Comparison of ENCODE assay signal across 9 cellular contexts in the genomic region with DNA sequence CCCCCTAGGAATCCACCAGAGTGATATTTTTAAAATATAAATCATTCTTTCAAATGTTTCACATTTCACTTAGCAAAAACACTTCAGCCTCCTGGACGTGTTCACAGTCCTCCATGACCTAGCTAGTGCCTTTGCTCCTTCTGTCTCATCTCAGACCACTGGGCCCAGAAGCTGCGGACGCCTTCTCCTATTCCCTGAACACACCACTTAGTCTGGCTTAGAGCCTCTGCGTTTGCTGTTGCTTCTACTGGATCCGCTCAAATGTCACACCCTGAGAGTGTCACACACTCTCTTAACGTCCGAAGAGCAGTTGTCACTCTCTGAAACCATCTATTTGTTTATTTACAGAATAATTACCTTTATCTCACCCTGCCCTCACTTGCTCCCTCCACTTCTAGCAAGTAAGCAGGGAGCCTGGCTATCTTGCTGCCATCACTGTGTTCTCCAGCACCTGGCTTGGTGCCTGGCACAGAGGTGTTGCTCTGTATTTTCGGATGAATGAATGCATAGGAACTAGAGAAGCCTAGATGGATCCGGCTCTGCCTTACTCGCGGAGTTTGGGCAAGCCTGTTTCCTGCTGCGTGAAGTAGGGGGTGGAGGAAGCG. TPM values are rescaled to one million over a fixed set of nuclear protein-coding genes. Genes with fewer than 3 reads are reported as not detected.
DNase-seq lines count a peak whose midpoint lies in the region; ATAC-seq and TF ChIP-seq lines count a peak whose summit lies in the region.
"Had no signal": no experiment of that assay in that cellular context is flagged by ENCODE, and none has a peak within 500 bp of the region (broad histone marks: within the 10 kb centered on the region; RNA-seq: fewer than 3 reads in every experiment).

No MANE protein-coding gene starts in this region.

- intact Hi-C loops in PC-3 (cut with micrococcal nuclease), result no loop called here

- H3K4me3 Mint-ChIP-seq in osteocyte (ENCODE audit: unreplicated experiment), result peak overlapping the region; percentile 88

- H3K27me3 Mint-ChIP-seq in osteocyte (ENCODE audit: unreplicated experiment), result no peaks in the 10 kb centered on the region

- peaks cover 25% of the 10 kb centered on the region for H3K4me1 Mint-ChIP-seq in osteocyte (ENCODE audit: unreplicated experiment)

- H3K4me2 ChIP-seq in DND-41 (ENCODE audit: insufficient read depth, low read length), result peak overlapping the region; percentile 89
- peak overlapping the region; percentile 77 for H3K4me2 ChIP-seq in PC-3 (ENCODE audit: low read length)

- no peaks in the 10 kb centered on the region for H3K9me3 ChIP-seq in DND-41 (ENCODE audit: insufficient read depth, low read length, severe bottlenecking)
- no peaks in the 10 kb centered on the region for H3K9me3 ChIP-seq in PC-3 (ENCODE audit: low read length)

- CTCF ChIA-PET in PC-3 (lab: Charles Lee), result interaction anchor here (0.9 to 2.3 kb wide), 4 partner anchors 22 to 55 kb away, joined by 8 to 32 read pairs (median 12); no protein-coding TSS in a partner anchor

- BruUV-seq in PC-3 (replicated peaks; lab: Mats Ljungman, UMichigan), result no TSS peak

- peaks cover 44% of the 10 kb centered on the region for H3K4me1 ChIP-seq in DND-41 (ENCODE audit: insufficient read depth, low read length)
- H3K4me1 ChIP-seq in PC-3 (ENCODE audit: insufficient read depth, low read length), result peaks cover 19% of the 10 kb centered on the region

- POLR2A ChIA-PET in PC-3 (lab: Charles Lee; ENCODE audit: unreplicated experiment), result no interaction called here

- no peaks in the 10 kb centered on the region for H3F3A ChIP-seq in PC-3 (ENCODE audit: low read length, unreplicated experiment)

- peak; percentile 1 for ATAC-seq in DND-41 (ENCODE audit: insufficient read depth, low read depth)
- ATAC-seq in PC-3, result no peak
- no peak for ATAC-seq in HG02571 (IDR thresholded peaks at IDR 0.05; ENCODE audit: unreplicated experiment)
- no peak for ATAC-seq in GM18858 (IDR thresholded peaks at IDR 0.05; ENCODE audit: unreplicated experiment)

- DNase-seq in DND-41 (no peak), PC-3 (no peak), epithelial cell of prostate (ENCODE audit: low read depth, low spot score) (no peak), osteocyte (ENCODE audit: extremely low spot score, unreplicated experiment) (no peak), GF-D8 (lab: John Stamatoyannopoulos, UW) (no peak)
- no peak for DNase-seq in activated effector memory CD4-positive, alpha-beta T cell treated with anti-CD3 and anti-CD28 coated beads, Interleukin-2, amount 50 U/mL, for 16 hours

- no peaks in the 10 kb centered on the region for H3K9me3 Mint-ChIP-seq in osteocyte (ENCODE audit: unreplicated experiment)

- H3K9me2 ChIP-seq in PC-3 (replicated peaks; ENCODE audit: low read length), result no peaks in the 10 kb centered on the region

- H3K36me3 ChIP-seq in DND-41 (ENCODE audit: insufficient read depth, low read length), result peaks cover 9% of the 10 kb centered on the region
- H3K36me3 ChIP-seq in PC-3 (ENCODE audit: low read depth, low read length), result no peaks in the 10 kb centered on the region

- H3K27ac ChIP-seq in DND-41 (ENCODE audit: low read length) (peak overlapping the region; percentile 85), PC-3 (ENCODE audit: low read length) (peak overlapping the region; percentile 72), epithelial cell of prostate (peak overlapping the region; percentile 89)

- H3K36me3 Mint-ChIP-seq in osteocyte (ENCODE audit: unreplicated experiment), result no peaks in the 10 kb centered on the region

- peak overlapping the region; percentile 98 for H3K27ac Mint-ChIP-seq in osteocyte (ENCODE audit: unreplicated experiment)

- no peak for TF ChIP-seq CTCF in DND-41 (IDR thresholded peaks at IDR 0.05; ENCODE audit: borderline replicate concordance, extremely low read depth, low read length, poor library complexity, severe bottlenecking)
- no peak for TF ChIP-seq CTCF in PC-3 (conservative IDR thresholded peaks at IDR 0.05; ENCODE audit: low read depth, low read length)
- no peak for TF ChIP-seq CTCF in osteocyte (IDR thresholded peaks at IDR 0.05)

- peak overlapping the region; percentile 72 for H2AFZ ChIP-seq in DND-41 (ENCODE audit: low read depth, low read length)
- H2AFZ ChIP-seq in PC-3 (ENCODE audit: low read length), result peak overlapping the region; percentile 74

- H4K20me1 ChIP-seq in DND-41 (ENCODE audit: insufficient read depth, low read length), result peaks cover 33% of the 10 kb centered on the region
- H4K20me1 ChIP-seq in PC-3 (ENCODE audit: low read length), result 0 out of 2 replicates have a peak, but pooled peaks cover 5% of the 10 kb centered on the region

- H3K9ac ChIP-seq in DND-41 (ENCODE audit: low read depth, low read length) (peak overlapping the region; percentile 59), PC-3 (ENCODE audit: low read length) (peak overlapping the region; percentile 57)

- no peaks in the 10 kb centered on the region for H3K27me3 ChIP-seq in DND-41 (ENCODE audit: insufficient read depth, low read length, poor library complexity)
- no peaks in the 10 kb centered on the region for H3K27me3 ChIP-seq in PC-3 (ENCODE audit: low read length)

- H3K79me2 ChIP-seq in DND-41 (ENCODE audit: insufficient read depth, low read length), result peaks cover 37% of the 10 kb centered on the region
- H3K79me2 ChIP-seq in PC-3 (ENCODE audit: low read length), result peaks cover 31% of the 10 kb centered on the region

- peak overlapping the region; percentile 21 to 63; a peak in 3 of 4 replicates for H3K4me3 ChIP-seq in DND-41 (ENCODE audit: low read depth in 1 of 2, low read length in 2 of 2)
- peak overlapping the region; percentile 72 for H3K4me3 ChIP-seq in PC-3 (ENCODE audit: low read length)

RNA-seq across cellular contexts. Expression of a gene that starts 1.2 kb away (rescaled TPM):
- total RNA-seq in PC-3 (2014; rRNA removed) (69.9 and 88.8 TPM in 2 replicates), osteocyte (35.6 and 38.2 TPM in 2 replicates)

RNA-seq across cellular contexts. Expression of a gene that starts 15.9 kb away (rescaled TPM):
- total RNA-seq in PC-3 (2014; rRNA removed) (31.0 and 36.8 TPM in 2 replicates), osteocyte (1.0 and 1.5 TPM in 2 replicates)

RNA-seq across cellular contexts. Expression of a gene that starts 21.3 kb away (rescaled TPM):
- total RNA-seq in PC-3 (2014; rRNA removed) (40.6 and 47.2 TPM in 2 replicates), osteocyte (2.8 and 4.4 TPM in 2 replicates)

RNA-seq across cellular contexts. Expression of a gene that starts 24.8 kb away (rescaled TPM):
- total RNA-seq in PC-3 (2014; rRNA removed) (not detected in 2 replicates), osteocyte (not detected in 2 replicates)
- total RNA-seq: subcutaneous adipose tissue had no signal

RNA-seq across cellular contexts. Expression of a gene that starts 41.1 kb away (rescaled TPM):
- total RNA-seq in PC-3 (2014; rRNA removed), result 0.07 and 0.12 TPM in 2 replicates
- not detected in 2 replicates for total RNA-seq in osteocyte
- total RNA-seq: subcutaneous adipose tissue had no signal

Comparison
In these comparisons a context has a peak if more than half of its experiments do, and no peak if none do; other contexts are left out.
1. RNA of a gene that starts 15.9 kb away (total RNA-seq): 31.0 to 36.8 TPM in PC-3; 1.0 to 1.5 TPM in osteocyte; every median in the first group is over 10 times any median in the second.
2. Peak in every context shown above with its lines, with median percentiles within 50 percentile points of each other: H3K27ac ChIP-seq.